8 cellular contexts compared by ENCODE assay signal in the genomic region with DNA sequence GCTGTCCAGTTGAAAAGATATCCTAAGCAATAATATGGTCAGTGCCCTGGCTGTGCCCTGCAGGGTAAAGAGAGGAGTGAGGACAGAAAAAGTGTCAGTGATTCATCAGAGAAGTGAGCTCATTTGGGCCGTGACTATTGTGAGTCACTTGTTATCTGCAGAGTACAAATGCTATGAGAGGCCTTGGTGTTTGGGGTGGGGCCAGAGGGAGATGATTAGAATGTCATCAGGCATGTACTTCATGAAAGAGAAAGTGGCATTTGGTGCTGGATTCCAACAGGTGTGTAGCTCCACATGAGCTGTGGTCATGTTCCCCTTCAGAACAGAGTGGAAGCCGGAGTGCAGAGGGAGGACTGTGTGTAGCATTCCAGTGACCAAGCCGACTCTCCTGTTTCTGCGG.
DNase-seq lines count a peak whose midpoint lies in the region; ATAC-seq and TF ChIP-seq lines count a peak whose summit lies in the region.

No MANE protein-coding gene starts in this region.

- no peaks in the 10 kb centered on the region for H3K9me3 ChIP-seq in psoas muscle
- no peaks in the 10 kb centered on the region for H3K9me3 ChIP-seq in MM.1S (replicated peaks; ENCODE audit: insufficient read depth, low read length)

- no peaks in the 10 kb centered on the region for H3F3A ChIP-seq in MM.1S (ENCODE audit: insufficient read depth, low read length)

- H3K79me2 ChIP-seq in MM.1S (ENCODE audit: low read length) = no peaks in the 10 kb centered on the region

- no peak overlapping the region for H3K27ac Mint-ChIP-seq in activated CD4-positive, alpha-beta T cell treated with anti-CD3 and anti-CD28 coated beads, Interleukin-2, amount 10 ng/mL, durations not matched to agents 7 days and 5 days

- peaks cover 3% of the 10 kb centered on the region; the same call in 1 of the 2 replicates for H4K20me1 ChIP-seq in MM.1S (ENCODE audit: insufficient read depth, low read length)

- ATAC-seq in psoas muscle (peak; percentile 94 to 99 (median 98)), GM21576 (IDR thresholded peaks at IDR 0.05; ENCODE audit: unreplicated experiment) (no peak)

- peaks cover 2% of the 10 kb centered on the region for H3K9me3 Mint-ChIP-seq in activated CD4-positive, alpha-beta T cell treated with anti-CD3 and anti-CD28 coated beads, Interleukin-2, amount 10 ng/mL, durations not matched to agents 7 days and 5 days

- H3K36me3 Mint-ChIP-seq in activated CD4-positive, alpha-beta T cell treated with anti-CD3 and anti-CD28 coated beads, Interleukin-2, amount 10 ng/mL, durations not matched to agents 7 days and 5 days (ENCODE audit: low read depth) = peaks cover 17% of the 10 kb centered on the region

- CTCF ChIA-PET in activated CD4-positive, alpha-beta T cell treated with anti-CD3 and anti-CD28 coated beads, Interleukin-2, amount 10 ng/mL, durations not matched to agents 7 days and 5 days (lab: Charles Lee) = interaction anchor here (0.6 kb wide), 1 partner anchor 9 kb away, joined by 3 read pairs; no protein-coding TSS in a partner anchor

- no peaks in the 10 kb centered on the region for H3K27me3 ChIP-seq in psoas muscle (ENCODE audit: insufficient read depth in 3 of 3, low read length in 2 of 3)
- no peaks in the 10 kb centered on the region for H3K27me3 ChIP-seq in MM.1S (replicated peaks; ENCODE audit: insufficient read depth, low read length)

- H3K4me3 Mint-ChIP-seq in activated CD4-positive, alpha-beta T cell treated with anti-CD3 and anti-CD28 coated beads, Interleukin-2, amount 10 ng/mL, durations not matched to agents 7 days and 5 days = no peak overlapping the region

- H2AFZ ChIP-seq in MM.1S (ENCODE audit: low read length) = no peak overlapping the region

- peaks cover 3% of the 10 kb centered on the region for H3K4me1 Mint-ChIP-seq in activated CD4-positive, alpha-beta T cell treated with anti-CD3 and anti-CD28 coated beads, Interleukin-2, amount 10 ng/mL, durations not matched to agents 7 days and 5 days

- H3K4me2 ChIP-seq in MM.1S (ENCODE audit: low read depth, low read length) = no peak overlapping the region

- POLR2A ChIA-PET in activated CD4-positive, alpha-beta T cell treated with anti-CD3 and anti-CD28 coated beads, Interleukin-2, amount 10 ng/mL, durations not matched to agents 7 days and 5 days (lab: Charles Lee) = interaction anchor here (0.7 kb wide), 1 partner anchor 55 kb away, joined by 3 read pairs; no protein-coding TSS in a partner anchor

- peaks cover 21% of the 10 kb centered on the region for H3K4me1 ChIP-seq in psoas muscle
- H3K4me1 ChIP-seq in MM.1S (ENCODE audit: low read length) = no peaks in the 10 kb centered on the region

- no peaks in the 10 kb centered on the region for H3K36me3 ChIP-seq in psoas muscle (ENCODE audit: insufficient read depth in 1 of 2, low read depth in 1 of 2)
- no peaks in the 10 kb centered on the region for H3K36me3 ChIP-seq in MM.1S (replicated peaks; ENCODE audit: insufficient read depth, low read length)

- no peaks in the 10 kb centered on the region for H3K27me3 Mint-ChIP-seq in activated CD4-positive, alpha-beta T cell treated with anti-CD3 and anti-CD28 coated beads, Interleukin-2, amount 10 ng/mL, durations not matched to agents 7 days and 5 days

- H3K4me3 ChIP-seq in psoas muscle (no peak overlapping the region), MM.1S (ENCODE audit: low read length) (no peak overlapping the region)

- H3K27ac ChIP-seq in psoas muscle (peak overlapping the region; percentile 66), MM.1S (ENCODE audit: low read length) (no peak overlapping the region)

- no peaks in the 10 kb centered on the region for H3K9me2 ChIP-seq in MM.1S (replicated peaks; ENCODE audit: insufficient read depth, low read length)

- H3K9ac ChIP-seq in MM.1S (ENCODE audit: low read length) = no peak overlapping the region

- TF ChIP-seq CTCF in psoas muscle (IDR thresholded peaks at IDR 0.05) (no peak), MM.1S (IDR thresholded peaks at IDR 0.05; ENCODE audit: low read length) (no peak)

- intact Hi-C loops in psoas muscle (cut with DNase I) = no loop called here

- peak; percentile 5 to 8 for DNase-seq in activated CD4-positive, alpha-beta T cell treated with anti-CD3 and anti-CD28 coated beads, Interleukin-2, amount 50 U/mL, for 4 hours
- no peak for DNase-seq in activated CD4-positive, alpha-beta T cell treated with anti-CD3 and anti-CD28 coated beads, Interleukin-2, amount 10 ng/mL, durations not matched to agents 7 days and 5 days
- DNase-seq in HPDE6-E6E7 (ENCODE audit: extremely low spot score) (peak; percentile 86), cerebellar cortex (ENCODE audit: low spot score) (peak; percentile 69), psoas muscle (peak; percentile 55 to 64), MM.1S (no peak), NCI-H146 (lab: John Stamatoyannopoulos, UW) (no peak)

- 44 to 47% (median 46%) methylated on average over 4 of the region's 4 CpGs for WGBS in psoas muscle, 3 donors

Comparison
In these comparisons a context has a peak if more than half of its experiments do, and no peak if none do; other contexts are left out.
1. DNase-seq: peak in activated CD4-positive, alpha-beta T cell treated with anti-CD3 and anti-CD28 coated beads, Interleukin-2, amount 50 U/mL, for 4 hours (2 of 2), HPDE6-E6E7 (single experiment), cerebellar cortex (single experiment) and psoas muscle (2 of 2); none in activated CD4-positive, alpha-beta T cell treated with anti-CD3 and anti-CD28 coated beads, Interleukin-2, amount 10 ng/mL, durations not matched to agents 7 days and 5 days (single experiment), MM.1S (single experiment) and NCI-H146 (single experiment).